1 cellular context compared by ENCODE assay signal in the genomic region with DNA sequence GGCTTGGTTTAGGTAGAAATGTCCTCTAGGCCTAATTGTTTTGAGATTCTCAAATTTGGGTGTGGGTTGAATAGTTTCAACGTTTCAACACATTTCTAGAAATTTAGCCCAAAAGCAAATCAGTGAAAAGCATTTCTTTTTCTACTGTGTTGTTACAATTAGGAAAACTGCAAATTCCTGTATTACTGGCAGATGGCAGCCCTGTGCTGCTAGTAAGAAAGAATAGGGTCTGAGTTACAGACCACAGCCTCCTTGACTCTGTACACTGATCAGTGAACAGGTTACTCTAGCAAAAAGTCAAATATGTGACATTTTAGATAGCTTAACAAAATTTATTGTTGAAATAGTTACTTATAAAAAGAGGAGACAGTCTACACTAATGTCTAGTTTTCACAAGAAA.
TF ChIP-seq lines count a peak whose summit lies in the region.

No MANE protein-coding gene starts in this region.

TF ChIP-seq in GM23338, 12 proteins besides CTCF, POLR2A, EP300 and RAD21 (continued from another document):
- TF ChIP-seq, protein P1, sequence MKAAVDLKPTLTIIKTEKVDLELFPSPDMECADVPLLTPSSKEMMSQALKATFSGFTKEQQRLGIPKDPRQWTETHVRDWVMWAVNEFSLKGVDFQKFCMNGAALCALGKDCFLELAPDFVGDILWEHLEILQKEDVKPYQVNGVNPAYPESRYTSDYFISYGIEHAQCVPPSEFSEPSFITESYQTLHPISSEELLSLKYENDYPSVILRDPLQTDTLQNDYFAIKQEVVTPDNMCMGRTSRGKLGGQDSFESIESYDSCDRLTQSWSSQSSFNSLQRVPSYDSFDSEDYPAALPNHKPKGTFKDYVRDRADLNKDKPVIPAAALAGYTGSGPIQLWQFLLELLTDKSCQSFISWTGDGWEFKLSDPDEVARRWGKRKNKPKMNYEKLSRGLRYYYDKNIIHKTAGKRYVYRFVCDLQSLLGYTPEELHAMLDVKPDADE (IDR thresholded peaks at IDR 0.05), result no peak
